Comparison of ENCODE assay signal across 8 cellular contexts in the genomic region with DNA sequence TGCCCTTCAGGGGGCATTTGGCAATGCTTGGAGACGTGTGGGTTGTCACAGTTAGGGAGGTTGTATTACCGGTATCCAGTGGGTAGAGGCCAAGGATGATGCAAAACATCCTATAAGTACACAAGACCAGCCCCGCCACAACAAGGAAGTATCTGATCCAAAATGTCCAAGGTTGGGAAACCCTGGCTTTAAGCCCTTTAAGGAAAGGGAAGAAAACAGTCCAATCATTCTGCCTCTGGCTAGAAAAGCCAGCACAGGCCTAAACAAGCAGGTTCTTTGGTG. TPM values are rescaled to one million over a fixed set of nuclear protein-coding genes. Genes with fewer than 3 reads are reported as not detected.
DNase-seq lines count a peak whose midpoint lies in the region; ATAC-seq, FAIRE-seq and TF ChIP-seq lines count a peak whose summit lies in the region.

No MANE protein-coding gene starts in this region.

- TF ChIP-seq CTCF in SK-N-SH (IDR thresholded peaks at IDR 0.05) (no peak), astrocyte (IDR thresholded peaks at IDR 0.05; ENCODE audit: insufficient read depth, low read depth, low read length) (no peak), left lung (IDR thresholded peaks at IDR 0.05) (no peak), upper lobe of left lung (IDR thresholded peaks at IDR 0.05) (no peak)

- H3K27ac Mint-ChIP-seq in astrocyte (ENCODE audit: unreplicated experiment) = peak overlapping the region; percentile 99
- H3K27ac Mint-ChIP-seq in T-cell = peak overlapping the region in 1 of 2 donors; percentile 93

- no peaks in the 10 kb centered on the region for H4K20me1 ChIP-seq in SK-N-SH (ENCODE audit: insufficient read depth)
- H4K20me1 ChIP-seq in astrocyte (ENCODE audit: insufficient read depth, low read length) = no peaks in the 10 kb centered on the region

- peak overlapping the region; percentile 75; the same call in 1 of the 2 replicates for H2AFZ ChIP-seq in SK-N-SH (ENCODE audit: low read depth)
- peak overlapping the region; percentile 63 for H2AFZ ChIP-seq in astrocyte (ENCODE audit: low read depth, low read length)

- no peak for FAIRE-seq in astrocyte (lab: Jason Lieb, UNC)

- H3K9me2 ChIP-seq in SK-N-SH = no peaks in the 10 kb centered on the region

- TF ChIP-seq EP300 in SK-N-SH (IDR thresholded peaks at IDR 0.05; ENCODE audit: borderline replicate concordance in 1 of 2, low read depth in 1 of 2, low read length in 1 of 2) (no peak), upper lobe of left lung (IDR thresholded peaks at IDR 0.05) (peak in 3 of 4 donors; percentile 17 to 94 (median 83))

- H3K36me3 Mint-ChIP-seq in astrocyte (ENCODE audit: low read depth, unreplicated experiment) (no peaks in the 10 kb centered on the region), T-cell (no peaks in the 10 kb centered on the region)

- no peaks in the 10 kb centered on the region for H3K9me3 ChIP-seq in SK-N-SH
- no peaks in the 10 kb centered on the region for H3K9me3 ChIP-seq in astrocyte (ENCODE audit: insufficient read depth, low read depth, low read length)
- no peaks in the 10 kb centered on the region for H3K9me3 ChIP-seq in left lung
- H3K9me3 ChIP-seq in upper lobe of left lung = no peaks in the 10 kb centered on the region

- H3K4me1 ChIP-seq in SK-N-SH (ENCODE audit: control insufficient read depth in 1 of 2, insufficient read depth in 2 of 2, low read depth in 1 of 2, low read length in 1 of 2) = peaks cover 47 to 58% of the 10 kb centered on the region in 2 experiments
- peaks cover 61% of the 10 kb centered on the region for H3K4me1 ChIP-seq in astrocyte (ENCODE audit: insufficient read depth, low read length)
- peaks cover 61 to 79% of the 10 kb centered on the region in 2 donors for H3K4me1 ChIP-seq in left lung
- H3K4me1 ChIP-seq in upper lobe of left lung = peaks cover 69 to 80% (median 77%) of the 10 kb centered on the region in 4 donors

- intact Hi-C loops in left lung (cut with DNase I) = no loop called here

- WGBS in SK-N-SH (ENCODE audit: low lambda C conversion rate) = 31% methylated on average over 3 of the region's 3 CpGs
- WGBS in upper lobe of left lung, 2 donors = 2 to 21% methylated on average over 3 of the region's 3 CpGs

- DNase-seq in SK-N-SH (no peak), astrocyte (ENCODE audit: low read depth) (no peak), left lung (no peak), upper lobe of left lung (peak in 1 of 2 donors; percentile 77), T-cell (no peak)
- no peak for DNase-seq in activated CD4-positive, CD25-positive, alpha-beta regulatory T cell (lab: John Stamatoyannopoulos, UW)

- H3K4me3 ChIP-seq in SK-N-SH (ENCODE audit: low read depth in 2 of 2, low read length in 1 of 2) = no peak overlapping the region
- H3K4me3 ChIP-seq in astrocyte (ENCODE audit: insufficient read depth, low read depth, low read length) = no peak overlapping the region
- H3K4me3 ChIP-seq in left lung = no peak overlapping the region
- no peak overlapping the region for H3K4me3 ChIP-seq in upper lobe of left lung

- H3K27me3 ChIP-seq in SK-N-SH (ENCODE audit: insufficient read depth) = no peaks in the 10 kb centered on the region
- no peaks in the 10 kb centered on the region for H3K27me3 ChIP-seq in astrocyte (ENCODE audit: insufficient read depth, low read length)
- no peaks in the 10 kb centered on the region for H3K27me3 ChIP-seq in left lung
- H3K27me3 ChIP-seq in upper lobe of left lung = no peaks in the 10 kb centered on the region

- ATAC-seq in SK-N-SH treated with all-trans-retinoic acid at 6 μM for 48 hours = no peak
- ATAC-seq in left lung = peak; percentile 4
- ATAC-seq in upper lobe of left lung (ENCODE audit: low FRiP score in 2 of 2) = peak; percentile 15 to 43
- no peak for ATAC-seq in GM21619 (IDR thresholded peaks at IDR 0.05; ENCODE audit: unreplicated experiment)
- ATAC-seq in T-cell (replicated peaks in 1 of 4) = no peak

- H3K9ac ChIP-seq in SK-N-SH = peak overlapping the region; percentile 89
- H3K9ac ChIP-seq in astrocyte (ENCODE audit: low read length) = peak overlapping the region; percentile 86

- TF ChIP-seq POLR2A in upper lobe of left lung (IDR thresholded peaks at IDR 0.05) = no peak

- H3K9me3 Mint-ChIP-seq in astrocyte (ENCODE audit: unreplicated experiment) = no peaks in the 10 kb centered on the region
- H3K9me3 Mint-ChIP-seq in T-cell = no peaks in the 10 kb centered on the region

- H3K4me2 ChIP-seq in SK-N-SH = peak overlapping the region; percentile 79
- H3K4me2 ChIP-seq in astrocyte (ENCODE audit: low read length) = peak overlapping the region; percentile 71

- H3F3A ChIP-seq in SK-N-SH (replicated peaks; ENCODE audit: insufficient read depth) = peaks cover 56% of the 10 kb centered on the region

- CTCF ChIA-PET in SK-N-SH (lab: Yijun Ruan, JAX) (interaction anchor here (3.6 to 13.1 kb wide), 2 partner anchors 24 to 87 kb away, joined by 24 to 99 read pairs; no protein-coding TSS in a partner anchor), T-cell (lab: Charles Lee) (no interaction called here)

- H3K27me3 Mint-ChIP-seq in astrocyte (ENCODE audit: low read depth, unreplicated experiment) = no peaks in the 10 kb centered on the region
- no peaks in the 10 kb centered on the region for H3K27me3 Mint-ChIP-seq in T-cell

- H3K27ac ChIP-seq in SK-N-SH (ENCODE audit: low read depth in 2 of 2, low read length in 1 of 2) = peak overlapping the region; percentile 97 to 100
- peak overlapping the region; percentile 95 for H3K27ac ChIP-seq in astrocyte (ENCODE audit: low read depth, low read length)
- H3K27ac ChIP-seq in left lung = peak overlapping the region; percentile 95 to 98
- H3K27ac ChIP-seq in upper lobe of left lung = peak overlapping the region; percentile 97 to 100 (median 98)

- H3K79me2 ChIP-seq in SK-N-SH (ENCODE audit: insufficient read depth) (peaks cover 16% of the 10 kb centered on the region), astrocyte (ENCODE audit: insufficient read depth, low read length) (peaks cover 14% of the 10 kb centered on the region)

- POLR2A ChIA-PET in SK-N-SH (lab: Yijun Ruan, JAX) = interaction anchor here (1.1 kb wide), 1 partner anchor 8 kb away, joined by 5 read pairs; no protein-coding TSS in a partner anchor
- POLR2A ChIA-PET in T-cell (lab: Charles Lee) = no interaction called here

- no peak for TF ChIP-seq RAD21 in SK-N-SH (IDR thresholded peaks at IDR 0.05; ENCODE audit: low read length)

- H3K4me1 Mint-ChIP-seq in astrocyte (ENCODE audit: low read depth, unreplicated experiment) = peaks cover 62% of the 10 kb centered on the region
- peaks cover 49 to 60% (median 53%) of the 10 kb centered on the region in 3 donors for H3K4me1 Mint-ChIP-seq in T-cell

- no peaks in the 10 kb centered on the region for H3K36me3 ChIP-seq in SK-N-SH (replicated peaks in 1 of 2; ENCODE audit: control insufficient read depth in 1 of 2, insufficient read depth in 2 of 2, low read length in 1 of 2)
- no peaks in the 10 kb centered on the region for H3K36me3 ChIP-seq in astrocyte (ENCODE audit: insufficient read depth, low read length)
- H3K36me3 ChIP-seq in left lung = no peaks in the 10 kb centered on the region
- no peaks in the 10 kb centered on the region for H3K36me3 ChIP-seq in upper lobe of left lung

- H3K4me3 Mint-ChIP-seq in astrocyte (ENCODE audit: unreplicated experiment) = peak overlapping the region; percentile 62
- no peak overlapping the region for H3K4me3 Mint-ChIP-seq in T-cell

TF ChIP-seq in SK-N-SH, 30 proteins besides CTCF, POLR2A, EP300 and RAD21 (continues in another document):
- TF ChIP-seq, protein P1, sequence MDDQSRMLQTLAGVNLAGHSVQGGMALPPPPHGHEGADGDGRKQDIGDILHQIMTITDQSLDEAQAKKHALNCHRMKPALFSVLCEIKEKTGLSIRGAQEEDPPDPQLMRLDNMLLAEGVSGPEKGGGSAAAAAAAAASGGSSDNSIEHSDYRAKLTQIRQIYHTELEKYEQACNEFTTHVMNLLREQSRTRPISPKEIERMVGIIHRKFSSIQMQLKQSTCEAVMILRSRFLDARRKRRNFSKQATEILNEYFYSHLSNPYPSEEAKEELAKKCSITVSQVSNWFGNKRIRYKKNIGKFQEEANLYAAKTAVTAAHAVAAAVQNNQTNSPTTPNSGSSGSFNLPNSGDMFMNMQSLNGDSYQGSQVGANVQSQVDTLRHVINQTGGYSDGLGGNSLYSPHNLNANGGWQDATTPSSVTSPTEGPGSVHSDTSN (IDR thresholded peaks at IDR 0.05) = no peak
- TF ChIP-seq, protein P2, sequence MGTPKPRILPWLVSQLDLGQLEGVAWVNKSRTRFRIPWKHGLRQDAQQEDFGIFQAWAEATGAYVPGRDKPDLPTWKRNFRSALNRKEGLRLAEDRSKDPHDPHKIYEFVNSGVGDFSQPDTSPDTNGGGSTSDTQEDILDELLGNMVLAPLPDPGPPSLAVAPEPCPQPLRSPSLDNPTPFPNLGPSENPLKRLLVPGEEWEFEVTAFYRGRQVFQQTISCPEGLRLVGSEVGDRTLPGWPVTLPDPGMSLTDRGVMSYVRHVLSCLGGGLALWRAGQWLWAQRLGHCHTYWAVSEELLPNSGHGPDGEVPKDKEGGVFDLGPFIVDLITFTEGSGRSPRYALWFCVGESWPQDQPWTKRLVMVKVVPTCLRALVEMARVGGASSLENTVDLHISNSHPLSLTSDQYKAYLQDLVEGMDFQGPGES (IDR thresholded peaks at IDR 0.05; ENCODE audit: low read depth, low read length) = no peak

TF ChIP-seq in SK-N-SH treated with all-trans-retinoic acid at 6 μM for 48 hours, 23 proteins besides CTCF, POLR2A, EP300 and RAD21 (continues in another document):
- TF ChIP-seq, protein P3, sequence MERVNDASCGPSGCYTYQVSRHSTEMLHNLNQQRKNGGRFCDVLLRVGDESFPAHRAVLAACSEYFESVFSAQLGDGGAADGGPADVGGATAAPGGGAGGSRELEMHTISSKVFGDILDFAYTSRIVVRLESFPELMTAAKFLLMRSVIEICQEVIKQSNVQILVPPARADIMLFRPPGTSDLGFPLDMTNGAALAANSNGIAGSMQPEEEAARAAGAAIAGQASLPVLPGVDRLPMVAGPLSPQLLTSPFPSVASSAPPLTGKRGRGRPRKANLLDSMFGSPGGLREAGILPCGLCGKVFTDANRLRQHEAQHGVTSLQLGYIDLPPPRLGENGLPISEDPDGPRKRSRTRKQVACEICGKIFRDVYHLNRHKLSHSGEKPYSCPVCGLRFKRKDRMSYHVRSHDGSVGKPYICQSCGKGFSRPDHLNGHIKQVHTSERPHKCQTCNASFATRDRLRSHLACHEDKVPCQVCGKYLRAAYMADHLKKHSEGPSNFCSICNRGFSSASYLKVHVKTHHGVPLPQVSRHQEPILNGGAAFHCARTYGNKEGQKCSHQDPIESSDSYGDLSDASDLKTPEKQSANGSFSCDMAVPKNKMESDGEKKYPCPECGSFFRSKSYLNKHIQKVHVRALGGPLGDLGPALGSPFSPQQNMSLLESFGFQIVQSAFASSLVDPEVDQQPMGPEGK (CRISPR knock-in tag; IDR thresholded peaks at IDR 0.05; ENCODE audit: borderline replicate concordance) = no peak
- TF ChIP-seq TOX (CRISPR knock-in tag; IDR thresholded peaks at IDR 0.05; ENCODE audit: borderline replicate concordance) (no peak), TCF4 (CRISPR knock-in tag; IDR thresholded peaks at IDR 0.05; ENCODE audit: borderline replicate concordance) (no peak)

RNA-seq across cellular contexts. Expression of a gene that starts 3.6 kb away (rescaled TPM):
- 20.6 and 25.3 TPM in 2 replicates for polyA plus RNA-seq in SK-N-SH (2012; rRNA removed)
- polyA plus RNA-seq in SK-N-SH (2012; cell fraction: cytosol; rRNA removed) = 19.5 and 20.5 TPM in 2 replicates
- 54.6 and 62.7 TPM in 2 replicates for polyA plus RNA-seq in SK-N-SH (2012; cell fraction: nucleus; rRNA removed)
- total RNA-seq in astrocyte (43.9 and 45.8 TPM in 2 replicates), left lung (10 to 100 TPM; 38.9 to 39.8 TPM), upper lobe of left lung (100 to 1,000 TPM in 1 of 6 donors, 10 to 100 TPM in 5; 24.6 to 120 (median 51.8) TPM), T-cell (10 to 100 TPM; 39.6 to 68.9 (median 43.6) TPM)

Comparison
In these comparisons a context has a peak if more than half of its experiments do, and no peak if none do; other contexts are left out.
1. ATAC-seq: peak in left lung (single experiment) and upper lobe of left lung (2 of 2); none in SK-N-SH treated with all-trans-retinoic acid at 6 μM for 48 hours (single experiment), GM21619 (single experiment) and T-cell (0 of 4).
2. Peak in every context shown above with its lines, with median percentiles within 50 percentile points of each other: H3K27ac ChIP-seq.